In genomic region chr1:83816836-83817235, GRCh38 we compare ENCODE assay signal across 9 cellular contexts.
"Had no signal": no experiment of that assay in that cellular context is flagged by ENCODE, and none has a peak within 500 bp of the region (broad histone marks: within the 10 kb centered on the region; RNA-seq: fewer than 3 reads in every experiment).

No MANE protein-coding gene starts in this region.

- H3K27ac ChIP-seq: GM23248 had no signal

- H3K9me3 ChIP-seq: HAP-1 had no signal

- H3K4me2 ChIP-seq: GM23338 had no signal

- H3K9ac ChIP-seq: GM23248 had no signal

- H3K36me3 ChIP-seq: HAP-1 had no signal

- ATAC-seq: GM23338, HCT116 had no signal

- H3K4me3 Mint-ChIP-seq: GM23338, H9, HFFc6 had no signal

- H3K4me3 ChIP-seq: GM23248, GM23338, HAP-1 had no signal

- DNase-seq: GM23248, GOT3, H7, H9, HCEC 1CT, HFFc6 had no signal

- H3K27ac Mint-ChIP-seq: GM23338, H9, HFFc6 had no signal

- H2AFZ ChIP-seq: GM23248, GM23338 had no signal

- H3K4me1 Mint-ChIP-seq: GM23338 had no signal

- H3K9me3 Mint-ChIP-seq: GM23338, H9, HFFc6 had no signal
